In the genomic region with DNA sequence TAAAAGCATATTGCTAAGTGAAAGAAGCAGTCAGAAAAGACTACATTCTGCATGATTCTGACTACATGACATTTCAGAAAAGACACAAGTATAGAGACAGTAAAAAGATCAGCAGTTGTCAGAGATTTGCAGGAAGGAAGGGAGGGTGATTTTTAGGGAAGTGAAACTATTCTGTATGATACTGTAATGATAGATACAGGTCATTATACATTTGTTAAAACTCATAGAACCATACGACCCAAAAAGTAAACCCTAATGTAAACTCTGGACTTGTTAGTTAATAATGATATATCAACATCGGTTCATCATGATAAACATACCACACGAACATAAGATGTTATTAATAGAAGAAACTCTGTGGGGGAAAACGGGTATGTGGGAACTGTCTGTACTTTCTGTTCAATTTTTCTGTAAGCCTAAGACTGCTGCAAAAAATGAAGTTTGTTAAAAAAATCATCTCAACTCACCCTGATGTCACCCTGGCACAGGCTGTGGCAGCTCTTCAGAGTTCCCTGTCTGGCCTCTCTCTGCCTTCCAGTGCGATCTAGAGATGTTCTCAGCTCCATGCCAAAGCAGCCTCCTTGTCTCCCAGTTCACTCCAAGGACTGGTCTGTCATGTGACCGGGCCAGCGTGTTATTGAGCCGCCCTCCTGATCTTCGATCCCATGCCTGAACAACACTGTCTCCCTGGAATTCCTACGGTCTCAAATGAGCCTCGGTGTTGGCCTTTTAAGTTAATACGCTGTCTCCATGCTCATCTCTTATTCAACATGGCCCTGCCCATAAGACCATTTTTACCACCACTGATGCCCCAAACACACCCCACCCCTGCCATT, we compare ENCODE assay signal across 9 cellular contexts. TPM values are rescaled to one million over a fixed set of nuclear protein-coding genes. Genes with fewer than 3 reads are reported as not detected.
DNase-seq lines count a peak whose midpoint lies in the region; ATAC-seq and TF ChIP-seq lines count a peak whose summit lies in the region.
"Had no signal": no experiment of that assay in that cellular context is flagged by ENCODE, and none has a peak within 500 bp of the region (broad histone marks: within the 10 kb centered on the region; RNA-seq: fewer than 3 reads in every experiment).

No MANE protein-coding gene starts in this region.

- CTCF ChIA-PET in Calu3 (lab: Charles Lee): no interaction called here

- no peaks in the 10 kb centered on the region for H3K4me1 Mint-ChIP-seq in Calu3 (ENCODE audit: low read depth, unreplicated experiment)
- no peaks in the 10 kb centered on the region for H3K4me1 Mint-ChIP-seq in stimulated activated effector memory CD8-positive, alpha-beta T cell treated with anti-CD3 and anti-CD28 coated beads, Interleukin-12 subunit alpha, Interleukin-12 subunit beta, amount 100 ng/mL, for 72 hours

- no peak overlapping the region for H3K27ac Mint-ChIP-seq in Calu3 (ENCODE audit: unreplicated experiment)
- no peak overlapping the region for H3K27ac Mint-ChIP-seq in stimulated activated effector memory CD8-positive, alpha-beta T cell treated with anti-CD3 and anti-CD28 coated beads, Interleukin-12 subunit alpha, Interleukin-12 subunit beta, amount 100 ng/mL, for 72 hours

- peaks cover 34% of the 10 kb centered on the region for H3K27me3 Mint-ChIP-seq in Calu3 (ENCODE audit: unreplicated experiment)

- intact Hi-C loops in Calu3 (cut with micrococcal nuclease; ENCODE audit: unreplicated experiment): no loop called here

- H3K36me3 ChIP-seq in GM06990 (ENCODE audit: control insufficient read depth, insufficient read depth, low read length): no peaks in the 10 kb centered on the region
- no peaks in the 10 kb centered on the region for H3K36me3 ChIP-seq in effector memory CD4-positive, alpha-beta T cell (ENCODE audit: control insufficient read depth, insufficient read depth, low read length)

- no peaks in the 10 kb centered on the region; the same call in 1 of the 2 replicates for H3K27me3 ChIP-seq in GM06990 (replicated peaks; ENCODE audit: control insufficient read depth, insufficient read depth, low read length)
- no peaks in the 10 kb centered on the region for H3K27me3 ChIP-seq in effector memory CD4-positive, alpha-beta T cell (replicated peaks; ENCODE audit: control insufficient read depth, insufficient read depth, low read length, poor library complexity, severe bottlenecking)

- H3K9me3 Mint-ChIP-seq in Calu3 (ENCODE audit: low read depth, unreplicated experiment): peaks cover 3% of the 10 kb centered on the region
- H3K9me3 Mint-ChIP-seq in stimulated activated effector memory CD8-positive, alpha-beta T cell treated with anti-CD3 and anti-CD28 coated beads, Interleukin-12 subunit alpha, Interleukin-12 subunit beta, amount 100 ng/mL, for 72 hours: no peaks in the 10 kb centered on the region

- H3K36me3 Mint-ChIP-seq in Calu3 (ENCODE audit: insufficient read depth, unreplicated experiment): no peaks in the 10 kb centered on the region
- H3K36me3 Mint-ChIP-seq in stimulated activated effector memory CD8-positive, alpha-beta T cell treated with anti-CD3 and anti-CD28 coated beads, Interleukin-12 subunit alpha, Interleukin-12 subunit beta, amount 100 ng/mL, for 72 hours: no peaks in the 10 kb centered on the region

- H3K4me1 ChIP-seq in effector memory CD4-positive, alpha-beta T cell (ENCODE audit: control insufficient read depth, insufficient read depth, low read length, poor library complexity, severe bottlenecking): no peaks in the 10 kb centered on the region

- BruUV-seq in Calu3 (replicated peaks; lab: Mats Ljungman, UMichigan): no TSS peak

- no peak overlapping the region for H3K4me3 Mint-ChIP-seq in Calu3 (ENCODE audit: low read depth, unreplicated experiment)
- no peak overlapping the region for H3K4me3 Mint-ChIP-seq in stimulated activated effector memory CD8-positive, alpha-beta T cell treated with anti-CD3 and anti-CD28 coated beads, Interleukin-12 subunit alpha, Interleukin-12 subunit beta, amount 100 ng/mL, for 72 hours

- DNase-seq in GM06990 (ENCODE audit: extremely low read depth, insufficient read length): peak; percentile 50
- peak; percentile 28 for DNase-seq in SK-MEL-5 (ENCODE audit: low read depth, low spot score)
- no peak for DNase-seq in Calu3
- no peak for DNase-seq in activated CD4-positive, alpha-beta T cell treated with anti-CD3 and anti-CD28 coated beads, Interleukin-2, amount 50 U/mL, for 4 hours
- no peak for DNase-seq in stimulated activated effector memory CD8-positive, alpha-beta T cell treated with anti-CD3 and anti-CD28 coated beads, Interleukin-12 subunit alpha, Interleukin-12 subunit beta, amount 100 ng/mL, for 72 hours (ENCODE audit: low spot score in 2 of 2)
- no peak for DNase-seq in effector memory CD4-positive, alpha-beta T cell
- DNase-seq: activated CD4-positive, CD25-positive, alpha-beta regulatory T cell treated with anti-CD3 and anti-CD28 coated beads, Interleukin-2, amount 50 U/mL, for 72 hours had no signal

- no peaks in the 10 kb centered on the region for H3K9me3 ChIP-seq in effector memory CD4-positive, alpha-beta T cell (ENCODE audit: control insufficient read depth, low read length)

- no peak overlapping the region for H3K27ac ChIP-seq in effector memory CD4-positive, alpha-beta T cell (ENCODE audit: insufficient read depth, low read length, poor library complexity, severe bottlenecking)

- TF ChIP-seq CTCF in GM06990 (IDR thresholded peaks at IDR 0.05; ENCODE audit: insufficient read depth, low read length, poor library complexity, severe bottlenecking) (no peak), Calu3 (IDR thresholded peaks at IDR 0.05; ENCODE audit: unreplicated experiment) (no peak)

- in situ Hi-C loops in SK-MEL-5 (cut with HindIII; ENCODE audit: low pct_unique_long_range_greater_than_20kb, low sequenced_read_pairs): no loop called here

- peak; percentile 92 for ATAC-seq in GM21360 (IDR thresholded peaks at IDR 0.05; ENCODE audit: unreplicated experiment)
- ATAC-seq in HG03135 (IDR thresholded peaks at IDR 0.05; ENCODE audit: unreplicated experiment): peak; percentile 95
- no peak for ATAC-seq in stimulated activated effector memory CD8-positive, alpha-beta T cell treated with anti-CD3 and anti-CD28 coated beads, Interleukin-12 subunit alpha, Interleukin-12 subunit beta, amount 100 ng/mL, for 72 hours

- no peak overlapping the region for H3K4me3 ChIP-seq in GM06990 (replicated peaks; ENCODE audit: low read depth, low read length)
- H3K4me3 ChIP-seq in effector memory CD4-positive, alpha-beta T cell (ENCODE audit: insufficient read depth, low read depth, low read length, poor library complexity, severe bottlenecking): no peak overlapping the region

RNA-seq across cellular contexts. Expression of a gene that starts 35.4 kb away (rescaled TPM):
- 21.4 and 22.2 TPM in 2 replicates for total RNA-seq in SK-MEL-5 (2014; rRNA removed; shearing (Covaris generic))
- polyA plus RNA-seq in SK-MEL-5 (2015; cell fraction: cytosol; rRNA removed): 4.4 and 8.8 TPM in 2 replicates
- polyA plus RNA-seq in SK-MEL-5 (2015; cell fraction: nucleus; rRNA removed): 7.2 and 13.2 TPM in 2 replicates
- total RNA-seq in Calu3 (2022): 0.59 and 1.2 TPM in 2 replicates

Comparison
In these comparisons a context has a peak if more than half of its experiments do, and no peak if none do; other contexts are left out.
1. DNase-seq: peak in GM06990 (single experiment) and SK-MEL-5 (single experiment); none in Calu3 (single experiment), activated CD4-positive, alpha-beta T cell treated with anti-CD3 and anti-CD28 coated beads, Interleukin-2, amount 50 U/mL, for 4 hours (0 of 2), stimulated activated effector memory CD8-positive, alpha-beta T cell treated with anti-CD3 and anti-CD28 coated beads, Interleukin-12 subunit alpha, Interleukin-12 subunit beta, amount 100 ng/mL, for 72 hours (0 of 2) and effector memory CD4-positive, alpha-beta T cell (0 of 3).
2. RNA of a gene that starts 35.4 kb away (total RNA-seq): 21.4 to 22.2 TPM in SK-MEL-5; 0.59 to 1.2 TPM in Calu3; every median in the first group is over 10 times any median in the second.